Comparison of ENCODE assay signal across 16 cellular contexts in the genomic region with DNA sequence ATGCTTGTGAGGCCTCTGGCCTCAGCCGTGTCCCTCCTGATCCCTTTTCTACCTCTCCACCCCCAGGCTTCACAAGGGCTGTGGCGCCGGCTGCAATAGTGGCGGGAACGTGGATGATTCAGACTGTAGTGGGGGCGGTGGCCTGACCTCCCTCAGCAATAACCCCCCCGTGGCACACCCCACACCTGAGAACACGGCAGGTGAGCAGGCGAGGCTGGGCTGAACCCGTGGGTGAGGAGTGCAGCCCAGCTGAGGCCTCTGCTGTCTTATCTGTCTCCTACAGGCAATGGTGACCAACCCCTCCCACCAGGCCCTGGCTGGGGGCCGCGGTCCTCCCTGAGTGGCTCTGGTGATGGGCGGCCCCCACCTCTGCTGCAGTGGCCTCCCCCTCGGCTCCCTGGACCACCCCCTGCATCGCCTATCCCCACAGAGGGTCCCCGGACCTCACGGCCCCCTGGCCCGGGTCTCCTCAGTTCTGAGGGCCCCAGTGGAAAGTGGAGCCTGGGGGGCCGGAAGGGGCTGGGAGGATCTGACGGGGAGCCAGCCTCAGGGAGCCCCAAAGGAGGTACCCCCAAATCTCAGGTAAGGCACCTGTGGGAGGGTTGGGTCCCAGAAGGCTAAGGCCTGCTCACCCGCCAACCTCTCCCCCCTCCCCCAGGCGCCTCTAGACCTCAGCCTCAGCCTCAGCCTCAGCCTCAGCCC. TPM values are rescaled to one million over a fixed set of nuclear protein-coding genes. Genes with fewer than 3 reads are reported as not detected.
"Had no signal": no experiment of that assay in that cellular context is flagged by ENCODE, and none has a peak within 500 bp of the region (broad histone marks: within the 10 kb centered on the region; RNA-seq: fewer than 3 reads in every experiment).

No MANE protein-coding gene starts in this region.

- H3K27me3 ChIP-seq: body of pancreas, foreskin keratinocyte, transverse colon had no signal

- ATAC-seq: activated CD4-positive, alpha-beta T cell treated with anti-CD3 and anti-CD28 coated beads for 36 hours; body of pancreas; foreskin keratinocyte had no signal

- H3K9me3 ChIP-seq: body of pancreas, transverse colon had no signal

- H3K27me3 Mint-ChIP-seq: activated CD4-positive, alpha-beta memory T cell treated with anti-CD3 and anti-CD28 coated beads, Interleukin-2, amount 10 ng/mL, durations not matched to agents 7 days and 5 days; activated CD4-positive, alpha-beta T cell treated with anti-CD3 and anti-CD28 coated beads for 36 hours; activated naive CD8-positive, alpha-beta T cell had no signal

- H3K27ac Mint-ChIP-seq: activated naive CD8-positive, alpha-beta T cell; T-helper 2 cell treated with Interferon-gamma antibody and Interleukin-4, amounts not matched to agents 5 μg/mL and 100 μg/mL, for 36 hours had no signal

- H3K9me3 Mint-ChIP-seq: activated CD4-positive, alpha-beta memory T cell treated with anti-CD3 and anti-CD28 coated beads, Interleukin-2, amount 10 ng/mL, durations not matched to agents 7 days and 5 days; T-helper 2 cell treated with Interferon-gamma antibody and Interleukin-4, amounts not matched to agents 5 μg/mL and 100 μg/mL, for 36 hours had no signal

- H3K36me3 Mint-ChIP-seq: activated naive CD8-positive, alpha-beta T cell had no signal

- H3K4me3 Mint-ChIP-seq: activated CD4-positive, alpha-beta T cell treated with anti-CD3 and anti-CD28 coated beads for 36 hours had no signal

- H3K27ac ChIP-seq: foreskin keratinocyte had no signal

- DNase-seq: activated CD4-positive, alpha-beta memory T cell treated with anti-CD3 and anti-CD28 coated beads, Interleukin-2, amount 10 ng/mL, durations not matched to agents 7 days and 5 days; activated CD4-positive, alpha-beta T cell treated with anti-CD3 and anti-CD28 coated beads for 36 hours; activated gamma-delta T cell treated with Interleukin-2 at 50 U/mL for 16 hours; amniotic stem cell; body of pancreas; central memory CD4-positive, alpha-beta T cell; cortex of kidney; effector CD8-positive, alpha-beta T cell; foreskin keratinocyte; midbrain; stimulated activated CD4-positive, alpha-beta T cell treated with anti-CD3 and anti-CD28 coated beads, Interleukin-4, amount 100 ng/mL, for 1 hour; stimulated activated naive CD4-positive, alpha-beta T cell; transverse colon had no signal

RNA-seq across cellular contexts. Expression of gene KCNK7, which starts 40.7 kb away (rescaled TPM):
- total RNA-seq: myocyte had no signal
